ENCODE assay signal across 8 cellular contexts in genomic region chr13:25301347-25302113, GRCh38. TPM values are rescaled to one million over a fixed set of nuclear protein-coding genes. Genes with fewer than 3 reads are reported as not detected.
DNase-seq lines count a peak whose midpoint lies in the region; ATAC-seq and TF ChIP-seq lines count a peak whose summit lies in the region.

A gene with protein sequence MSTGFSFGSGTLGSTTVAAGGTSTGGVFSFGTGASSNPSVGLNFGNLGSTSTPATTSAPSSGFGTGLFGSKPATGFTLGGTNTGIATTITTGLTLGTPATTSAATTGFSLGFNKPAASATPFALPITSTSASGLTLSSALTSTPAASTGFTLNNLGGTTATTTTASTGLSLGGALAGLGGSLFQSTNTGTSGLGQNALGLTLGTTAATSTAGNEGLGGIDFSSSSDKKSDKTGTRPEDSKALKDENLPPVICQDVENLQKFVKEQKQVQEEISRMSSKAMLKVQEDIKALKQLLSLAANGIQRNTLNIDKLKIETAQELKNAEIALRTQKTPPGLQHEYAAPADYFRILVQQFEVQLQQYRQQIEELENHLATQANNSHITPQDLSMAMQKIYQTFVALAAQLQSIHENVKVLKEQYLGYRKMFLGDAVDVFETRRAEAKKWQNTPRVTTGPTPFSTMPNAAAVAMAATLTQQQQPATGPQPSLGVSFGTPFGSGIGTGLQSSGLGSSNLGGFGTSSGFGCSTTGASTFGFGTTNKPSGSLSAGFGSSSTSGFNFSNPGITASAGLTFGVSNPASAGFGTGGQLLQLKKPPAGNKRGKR (plus strand): TSS chr13:25301625. CDS start chr13:25301774, 149 bp downstream.

- POLR2A ChIA-PET in SK-N-SH (lab: Yijun Ruan, JAX) = no interaction called here

- peaks cover 6 to 11% of the 10 kb centered on the region in 2 experiments; a peak in 3 of 4 replicates for H3K4me1 ChIP-seq in SK-N-SH (ENCODE audit: control insufficient read depth in 1 of 2, insufficient read depth in 2 of 2, low read depth in 1 of 2, low read length in 1 of 2)
- H3K4me1 ChIP-seq in gastroesophageal sphincter = peaks cover 0 to 37% (median 6%) of the 10 kb centered on the region in 3 donors
- peaks cover 56 to 58% of the 10 kb centered on the region in 2 experiments for H3K4me1 ChIP-seq in neutrophil (ENCODE audit: control insufficient read depth in 1 of 2, insufficient read depth in 1 of 2, low read depth in 1 of 2, low read length in 1 of 2)

- H3K9me2 ChIP-seq in SK-N-SH = no peaks in the 10 kb centered on the region

- H3K27me3 ChIP-seq in SK-N-SH (ENCODE audit: insufficient read depth) (no peaks in the 10 kb centered on the region), gastroesophageal sphincter (peaks cover 8% of the 10 kb centered on the region), neutrophil (peaks cover 27% of the 10 kb centered on the region)

- H3K9me3 ChIP-seq in SK-N-SH (no peaks in the 10 kb centered on the region), gastroesophageal sphincter (no peaks in the 10 kb centered on the region), neutrophil (no peaks in the 10 kb centered on the region)

- H3K27ac ChIP-seq in SK-N-SH (ENCODE audit: low read depth in 2 of 2, low read length in 1 of 2) (peak within 1 kb of the TSS; percentile 90 to 91), gastroesophageal sphincter (peak within 1 kb of the TSS; percentile 87 to 96 (median 90)), neutrophil (peak within 1 kb of the TSS; percentile 94), substantia nigra (ENCODE audit: low read depth, low read length, poor library complexity, severe bottlenecking) (peak within 1 kb of the TSS; percentile 91)

- no peak for TF ChIP-seq RAD21 in SK-N-SH (IDR thresholded peaks at IDR 0.05; ENCODE audit: low read length)

- H2AFZ ChIP-seq in SK-N-SH (ENCODE audit: low read depth) = peak within 1 kb of the TSS; percentile 99

- H4K20me1 ChIP-seq in SK-N-SH (ENCODE audit: insufficient read depth) = 0 out of 2 replicates have a peak, but pooled peaks cover 3% of the 10 kb centered on the region

- ATAC-seq in HG02571 (IDR thresholded peaks at IDR 0.05; ENCODE audit: unreplicated experiment) = peak; percentile 99
- peak; percentile 100 for ATAC-seq in gastroesophageal sphincter

- H3K4me2 ChIP-seq in SK-N-SH = peak within 1 kb of the TSS; percentile 80

- H3K36me3 ChIP-seq in SK-N-SH (replicated peaks in 1 of 2; ENCODE audit: control insufficient read depth in 1 of 2, insufficient read depth in 2 of 2, low read length in 1 of 2) (peaks cover 10 to 14% of the 10 kb centered on the region in 2 experiments), gastroesophageal sphincter (peaks cover 0 to 7% of the 10 kb centered on the region in 2 donors), neutrophil (peaks cover 6% of the 10 kb centered on the region)

- 1% methylated on average over 14 of the region's 64 CpGs for WGBS in SK-N-SH (ENCODE audit: low lambda C conversion rate)
- WGBS in gastroesophageal sphincter (ENCODE audit: low coverage in 1 of 2), 2 donors = 0% methylated on average over 2 to 7 of the region's 64 CpGs

- CTCF ChIA-PET in SK-N-SH (lab: Yijun Ruan, JAX) = interaction anchor here (0.8 to 2.3 kb wide), 5 partner anchors 14 to 75 kb away, joined by 3 to 12 read pairs (median 3); no protein-coding TSS in a partner anchor

- TF ChIP-seq EP300 in SK-N-SH (IDR thresholded peaks at IDR 0.05; ENCODE audit: borderline replicate concordance in 1 of 2, low read depth in 1 of 2, low read length in 1 of 2) = no peak
- TF ChIP-seq EP300 in gastroesophageal sphincter (IDR thresholded peaks at IDR 0.05) = no peak

- no peak for TF ChIP-seq CTCF in SK-N-SH (IDR thresholded peaks at IDR 0.05)
- peak in 1 of 4 experiments; percentile 0 for TF ChIP-seq CTCF in gastroesophageal sphincter (IDR thresholded peaks at IDR 0.05)
- no peak for TF ChIP-seq CTCF in neutrophil (IDR thresholded peaks at IDR 0.05)

- DNase-seq in GM04504 (ENCODE audit: low read depth) (peak; percentile 88), NCI-H1048 (lab: John Stamatoyannopoulos, UW) (peak; percentile 88), SK-N-SH (peak; percentile 92), substantia nigra (lab: John Stamatoyannopoulos, UW) (peak; percentile 73 to 97 (median 92))
- peak; percentile 93 for DNase-seq in activated naive CD4-positive, alpha-beta T cell treated with anti-CD3 and anti-CD28 coated beads, Interleukin-2, amount 50 U/mL, for 16 hours

- H3K4me3 ChIP-seq in SK-N-SH (ENCODE audit: low read depth in 2 of 2, low read length in 1 of 2) = peak within 1 kb of the TSS; percentile 90 to 93
- peak within 1 kb of the TSS; percentile 81 to 87 for H3K4me3 ChIP-seq in gastroesophageal sphincter
- peak within 1 kb of the TSS; percentile 83 to 88 for H3K4me3 ChIP-seq in neutrophil (ENCODE audit: low read depth in 1 of 2, low read length in 1 of 2)

- H3K79me2 ChIP-seq in SK-N-SH (ENCODE audit: insufficient read depth) = peaks cover 50% of the 10 kb centered on the region

- peak within 1 kb of the TSS; percentile 89 for H3K9ac ChIP-seq in SK-N-SH

- H3F3A ChIP-seq in SK-N-SH (replicated peaks; ENCODE audit: insufficient read depth) = no peaks in the 10 kb centered on the region

- peak; percentile 72 to 82 for TF ChIP-seq POLR2A in gastroesophageal sphincter (IDR thresholded peaks at IDR 0.05)

TF ChIP-seq in SK-N-SH, 30 proteins besides CTCF, POLR2A, EP300 and RAD21:
- TF ChIP-seq NRF1 (IDR thresholded peaks at IDR 0.05; ENCODE audit: low read depth, low read length) (peak; percentile 46; the same call in 1 of the 2 replicates), FOSL2 (IDR thresholded peaks at IDR 0.05; ENCODE audit: borderline replicate concordance, low read depth) (no peak), ELF1 (IDR thresholded peaks at IDR 0.05) (peak; percentile 64), TCF12 (IDR thresholded peaks at IDR 0.05) (peak; percentile 17; the same call in 1 of the 2 replicates), GABPA (IDR thresholded peaks at IDR 0.05; ENCODE audit: low read depth) (peak; percentile 74), SIN3A (IDR thresholded peaks at IDR 0.05; ENCODE audit: borderline replicate concordance, low read depth, low read length) (peak; percentile 70; the same call in 1 of the 2 replicates), GATA2 (CRISPR knock-in tag; IDR thresholded peaks at IDR 0.05) (no peak), TAF1 (IDR thresholded peaks at IDR 0.05; ENCODE audit: borderline replicate concordance, low read depth, low read length) (peak; percentile 80; the same call in 1 of the 2 replicates), CHD2 (IDR thresholded peaks at IDR 0.05; ENCODE audit: low read length, partially characterized antibody) (peak; percentile 87), EZH2phosphoT487 (IDR thresholded peaks at IDR 0.05; ENCODE audit: borderline replicate concordance, low read depth) (no peak), MXI1 (IDR thresholded peaks at IDR 0.05; ENCODE audit: low read depth, low read length) (peak; percentile 87), MAX (IDR thresholded peaks at IDR 0.05; ENCODE audit: low read depth) (peak; percentile 90), SMC3 (IDR thresholded peaks at IDR 0.05; ENCODE audit: low read depth, low read length) (no peak), POLR2AphosphoS5 (IDR thresholded peaks at IDR 0.05; ENCODE audit: low read depth, low read length) (peak; percentile 91), RCOR1 (IDR thresholded peaks at IDR 0.05; ENCODE audit: low read length) (peak; percentile 36; the same call in 1 of the 2 replicates)
- TF ChIP-seq, protein P1, sequence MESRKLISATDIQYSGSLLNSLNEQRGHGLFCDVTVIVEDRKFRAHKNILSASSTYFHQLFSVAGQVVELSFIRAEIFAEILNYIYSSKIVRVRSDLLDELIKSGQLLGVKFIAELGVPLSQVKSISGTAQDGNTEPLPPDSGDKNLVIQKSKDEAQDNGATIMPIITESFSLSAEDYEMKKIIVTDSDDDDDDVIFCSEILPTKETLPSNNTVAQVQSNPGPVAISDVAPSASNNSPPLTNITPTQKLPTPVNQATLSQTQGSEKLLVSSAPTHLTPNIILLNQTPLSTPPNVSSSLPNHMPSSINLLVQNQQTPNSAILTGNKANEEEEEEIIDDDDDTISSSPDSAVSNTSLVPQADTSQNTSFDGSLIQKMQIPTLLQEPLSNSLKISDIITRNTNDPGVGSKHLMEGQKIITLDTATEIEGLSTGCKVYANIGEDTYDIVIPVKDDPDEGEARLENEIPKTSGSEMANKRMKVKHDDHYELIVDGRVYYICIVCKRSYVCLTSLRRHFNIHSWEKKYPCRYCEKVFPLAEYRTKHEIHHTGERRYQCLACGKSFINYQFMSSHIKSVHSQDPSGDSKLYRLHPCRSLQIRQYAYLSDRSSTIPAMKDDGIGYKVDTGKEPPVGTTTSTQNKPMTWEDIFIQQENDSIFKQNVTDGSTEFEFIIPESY (IDR thresholded peaks at IDR 0.05; ENCODE audit: borderline replicate concordance, low read depth) = 0 out of 2 replicates have a peak, but pooled peaks have one; percentile 20

RNA-seq across cellular contexts. Expression of the gene that starts here (rescaled TPM):
- polyA plus RNA-seq in SK-N-SH (2012; rRNA removed) = 18.1 and 24.5 TPM in 2 replicates
- 22.6 and 23.9 TPM in 2 replicates for polyA plus RNA-seq in SK-N-SH (2012; cell fraction: cytosol; rRNA removed)
- 15.5 and 22.3 TPM in 2 replicates for polyA plus RNA-seq in SK-N-SH (2012; cell fraction: nucleus; rRNA removed)
- 10 to 100 TPM; 28.1 to 43.9 (median 37.3) TPM for total RNA-seq in gastroesophageal sphincter

Comparison
In these comparisons a context has a peak if more than half of its experiments do, and no peak if none do; other contexts are left out.
1. Peak in every context shown above with its lines: DNase-seq, ATAC-seq, H3K4me3 ChIP-seq and H3K27ac ChIP-seq.